Comparison of ENCODE assay signal across 23 cellular contexts in genomic region chr16:66717776-66718175, GRCh38. TPM values are rescaled to one million over a fixed set of nuclear protein-coding genes. Genes with fewer than 3 reads are reported as not detected.
DNase-seq lines count a peak whose midpoint lies in the region; ATAC-seq, FAIRE-seq and TF ChIP-seq lines count a peak whose summit lies in the region.
"Had no signal": no experiment of that assay in that cellular context is flagged by ENCODE, and none has a peak within 500 bp of the region (broad histone marks: within the 10 kb centered on the region; RNA-seq: fewer than 3 reads in every experiment).

No MANE protein-coding gene starts in this region.

- intact Hi-C loops in PC-3 (cut with micrococcal nuclease) = no loop called here
- intact Hi-C loops in kidney (cut with DNase I) = no loop called here

- H3K4me2 ChIP-seq in PC-3 (ENCODE audit: low read length) = no peak overlapping the region
- no peak overlapping the region for H3K4me2 ChIP-seq in fibroblast of lung (ENCODE audit: extremely low read depth, insufficient read depth, low read length)
- H3K4me2 ChIP-seq: BLaER1 treated with 17β-estradiol and CSF1 and Interleukin-3, amounts not matched to agents 10 nM and 100 nM had no signal

- no peaks in the 10 kb centered on the region for H3K9me3 ChIP-seq in PC-3 (ENCODE audit: low read length)
- H3K9me3 ChIP-seq in fibroblast of lung (ENCODE audit: control insufficient read depth, insufficient read depth, low read depth, low read length) = no peaks in the 10 kb centered on the region
- H3K9me3 ChIP-seq in mesodermal cell (ENCODE audit: control insufficient read depth, low read length) = no peaks in the 10 kb centered on the region
- H3K9me3 ChIP-seq in kidney (ENCODE audit: control insufficient read depth in 1 of 2, low read length in 2 of 2) = no peaks in the 10 kb centered on the region
- H3K9me3 ChIP-seq: gastroesophageal sphincter, spleen had no signal

- POLR2A ChIA-PET in PC-3 (lab: Charles Lee; ENCODE audit: unreplicated experiment) = no interaction called here

- H2AFZ ChIP-seq in PC-3 (ENCODE audit: low read length) (no peak overlapping the region), fibroblast of lung (ENCODE audit: low read length) (no peak overlapping the region)

- WGBS in mesodermal cell (ENCODE audit: insufficient coverage in 2 of 2), 2 experiments = no CpG with 5 or more reads among the region's 4 CpGs

- H3K79me2 ChIP-seq in PC-3 (ENCODE audit: low read length) = no peaks in the 10 kb centered on the region
- H3K79me2 ChIP-seq in fibroblast of lung (ENCODE audit: control insufficient read depth, insufficient read depth, low read length) = no peaks in the 10 kb centered on the region

- no peaks in the 10 kb centered on the region for H3F3A ChIP-seq in PC-3 (ENCODE audit: low read length, unreplicated experiment)

- no peak for FAIRE-seq in kidney (lab: Jason Lieb, UNC)
- FAIRE-seq: islet of Langerhans had no signal

- BruUV-seq in PC-3 (replicated peaks; lab: Mats Ljungman, UMichigan) = no TSS peak

- no peaks in the 10 kb centered on the region for H3K9me2 ChIP-seq in PC-3 (replicated peaks; ENCODE audit: low read length)

- CTCF ChIA-PET in PC-3 (lab: Charles Lee) = no interaction called here

- no peak overlapping the region for H3K9ac ChIP-seq in PC-3 (ENCODE audit: low read length)
- no peak overlapping the region for H3K9ac ChIP-seq in fibroblast of lung (ENCODE audit: insufficient read depth, low read length)
- H3K9ac ChIP-seq in kidney (ENCODE audit: low read length in 2 of 2) = no peak overlapping the region
- H3K9ac ChIP-seq: BLaER1 treated with 17β-estradiol and CSF1 and Interleukin-3, amounts not matched to agents 10 nM and 100 nM had no signal

- DNase-seq in EL (peak; percentile 41), PC-3 (no peak), fibroblast of lung (ENCODE audit: low read depth in 2 of 2) (no peak), kidney (no peak), SKM-1 treated with dmso at 0.1 percent for 144 hours (lab: John Stamatoyannopoulos, UW; ENCODE audit: unreplicated experiment) (no peak), NCI-H2171 (lab: John Stamatoyannopoulos, UW) (no peak)
- no peak for DNase-seq in activated CD8-positive, alpha-beta memory T cell treated with anti-CD3 and anti-CD28 coated beads, Interleukin-2, amount 50 U/mL, for 48 hours
- DNase-seq: activated CD4-positive, CD25-positive, alpha-beta regulatory T cell; activated effector memory CD4-positive, alpha-beta T cell treated with anti-CD3 and anti-CD28 coated beads, Interleukin-2, amount 50 U/mL, for 16 hours; activated naive CD8-positive, alpha-beta T cell treated with anti-CD3 and anti-CD28 coated beads, Interleukin-2, amount 10 ng/mL, durations not matched to agents 7 days and 5 days; COR-L47; DMS79 treated with DMSO at 0.1 percent for 48 hours; naive B cell; NCI-H1048; NCI-H1930; retina; spleen; stimulated activated CD4-positive, alpha-beta T cell treated with anti-CD3 and anti-CD28 coated beads, Interleukin-2, amount 100 ng/mL, for 48 hours had no signal

- ATAC-seq in PC-3 = peak; percentile 21; the same call in 1 of the 2 replicates
- ATAC-seq: stimulated activated memory B cell treated with anti-CD40 and anti-IgM and Interleukin-4, amounts not matched to agents 10 μg/mL and 1 μg/mL and 100 μg/mL, for 72 hours had no signal

- TF ChIP-seq CTCF in PC-3 (conservative IDR thresholded peaks at IDR 0.05; ENCODE audit: low read depth, low read length) (no peak), fibroblast of lung (conservative IDR thresholded peaks at IDR 0.05 in 1 of 2, IDR thresholded peaks at IDR 0.05 in 1 of 2; ENCODE audit: low read depth in 1 of 2, low read length in 2 of 2) (no peak), kidney (IDR thresholded peaks at IDR 0.05; ENCODE audit: borderline replicate concordance, extremely low read depth, insufficient read depth) (no peak)

- H3K27me3 ChIP-seq in PC-3 (ENCODE audit: low read length) (no peaks in the 10 kb centered on the region), fibroblast of lung (ENCODE audit: control insufficient read depth, insufficient read depth, low read length) (no peaks in the 10 kb centered on the region)
- H3K27me3 ChIP-seq: BLaER1 treated with 17β-estradiol and CSF1 and Interleukin-3, amounts not matched to agents 10 nM and 100 nM; gastroesophageal sphincter; spleen had no signal

- H3K4me1 ChIP-seq in PC-3 (ENCODE audit: insufficient read depth, low read length) = peaks cover 8% of the 10 kb centered on the region; the same call in 1 of the 2 replicates
- H3K4me1 ChIP-seq in fibroblast of lung (ENCODE audit: control insufficient read depth, extremely low read depth, insufficient read depth, low read length) = peaks cover 6% of the 10 kb centered on the region
- H3K4me1 ChIP-seq in mesodermal cell (ENCODE audit: control insufficient read depth, insufficient read depth, low read length, poor library complexity, severe bottlenecking) = peaks cover 5% of the 10 kb centered on the region
- peaks cover 4 to 7% of the 10 kb centered on the region in 2 donors for H3K4me1 ChIP-seq in kidney (ENCODE audit: control insufficient read depth in 1 of 2, insufficient read depth in 1 of 2, low read depth in 1 of 2, low read length in 2 of 2)

- H3K36me3 ChIP-seq in PC-3 (ENCODE audit: low read depth, low read length) (peaks cover 5% of the 10 kb centered on the region; the same call in 1 of the 2 replicates), fibroblast of lung (ENCODE audit: control insufficient read depth, insufficient read depth, low read length) (peaks cover under 1% of the 10 kb centered on the region), mesodermal cell (ENCODE audit: control insufficient read depth, insufficient read depth, low read length) (peaks cover 35% of the 10 kb centered on the region), kidney (ENCODE audit: control insufficient read depth in 1 of 2, insufficient read depth in 2 of 2, low read length in 2 of 2) (peaks cover under 1 to 3% of the 10 kb centered on the region in 2 donors)

- no peaks in the 10 kb centered on the region; the same call in 1 of the 2 replicates for H4K20me1 ChIP-seq in PC-3 (ENCODE audit: low read length)
- no peaks in the 10 kb centered on the region for H4K20me1 ChIP-seq in fibroblast of lung (ENCODE audit: control insufficient read depth, extremely low read depth, insufficient read depth, low read length)

- H3K27ac ChIP-seq in PC-3 (ENCODE audit: low read length) (no peak overlapping the region), fibroblast of lung (ENCODE audit: insufficient read depth, low read length) (peak overlapping the region; percentile 52), mesodermal cell (ENCODE audit: low read depth, low read length, severe bottlenecking) (peak overlapping the region; percentile 37), kidney (ENCODE audit: low read depth in 2 of 2, low read length in 2 of 2) (no peak overlapping the region)
- H3K27ac ChIP-seq: BLaER1 treated with 17β-estradiol and CSF1 and Interleukin-3, amounts not matched to agents 10 nM and 100 nM; gastroesophageal sphincter; spleen had no signal

- H3K4me3 ChIP-seq in PC-3 (ENCODE audit: low read length) (no peak overlapping the region), fibroblast of lung (replicated peaks in 1 of 4; ENCODE audit: control extremely low read depth in 1 of 4, insufficient read depth in 1 of 4, low read depth in 3 of 4, low read length in 4 of 4) (no peak overlapping the region), mesodermal cell (ENCODE audit: extremely low read depth, insufficient read depth, low read length, poor library complexity, severe bottlenecking) (no peak overlapping the region), kidney (ENCODE audit: low read length in 2 of 2) (no peak overlapping the region)
- H3K4me3 ChIP-seq: BLaER1 treated with 17β-estradiol and CSF1 and Interleukin-3, amounts not matched to agents 10 nM and 100 nM; gastroesophageal sphincter; spleen had no signal

RNA-seq across cellular contexts. Expression of gene CMTM4, which starts 21.2 kb away (rescaled TPM):
- 16.9 and 17.0 TPM in 2 replicates for total RNA-seq in PC-3 (2014; rRNA removed)
- total RNA-seq in fibroblast of lung = 6.9 and 10.2 TPM in 2 replicates
- 6.9 and 12.8 TPM in 2 replicates for polyA plus RNA-seq in fibroblast of lung
- polyA plus RNA-seq in fibroblast of lung (2012) = 5.4 and 10.5 TPM in 2 replicates
- polyA minus RNA-seq in fibroblast of lung (ENCODE audit: low replicate concordance) = 10.2 and 18.7 TPM in 2 replicates
- polyA plus RNA-seq in mesodermal cell (2013, experiment 1 of 2) = 20.6 TPM
- 20.5 TPM for polyA plus RNA-seq in mesodermal cell (2013, experiment 2 of 2)
- total RNA-seq in kidney = 82.2 TPM
- polyA plus RNA-seq in kidney (ENCODE audit: insufficient read depth, low read depth, low replicate concordance) = 43.2 TPM

RNA-seq across cellular contexts. Expression of gene DYNC1LI2, which starts 33.6 kb away (rescaled TPM):
- total RNA-seq in PC-3 (2014; rRNA removed) (63.9 and 82.8 TPM in 2 replicates), fibroblast of lung (115 and 173 TPM in 2 replicates), kidney (119 TPM)
- polyA plus RNA-seq in fibroblast of lung (78.5 and 83.3 TPM in 2 replicates), kidney (ENCODE audit: insufficient read depth, low read depth, low replicate concordance) (32.0 TPM)
- 59.8 and 68.3 TPM in 2 replicates for polyA plus RNA-seq in fibroblast of lung (2012)
- polyA minus RNA-seq in fibroblast of lung (ENCODE audit: low replicate concordance) = 36.1 and 57.3 TPM in 2 replicates
- 69.7 TPM for polyA plus RNA-seq in mesodermal cell (2013, experiment 1 of 2)
- polyA plus RNA-seq in mesodermal cell (2013, experiment 2 of 2) = 67.4 TPM

Comparison
In these comparisons a context has a peak if more than half of its experiments do, and no peak if none do; other contexts are left out.
1. H3K27ac ChIP-seq: peak in fibroblast of lung (single experiment) and mesodermal cell (single experiment); none in PC-3 (single experiment) and kidney (0 of 2).